8 cellular contexts compared by ENCODE assay signal in genomic region chr10:72315611-72316385, GRCh38. TPM values are rescaled to one million over a fixed set of nuclear protein-coding genes. Genes with fewer than 3 reads are reported as not detected.
DNase-seq lines count a peak whose midpoint lies in the region; ATAC-seq and TF ChIP-seq lines count a peak whose summit lies in the region.

No MANE protein-coding gene starts in this region.

- no peaks in the 10 kb centered on the region for H3K27me3 Mint-ChIP-seq in naive B cell

- ATAC-seq in naive B cell (ENCODE audit: low read depth in 2 of 2) (no peak), GM21515 (IDR thresholded peaks at IDR 0.05; ENCODE audit: unreplicated experiment) (no peak), GM18870 (IDR thresholded peaks at IDR 0.05; ENCODE audit: unreplicated experiment) (no peak), HG02642 (IDR thresholded peaks at IDR 0.05; ENCODE audit: poor library complexity, unreplicated experiment) (no peak)

- peak overlapping the region in 7 of 8 donors; percentile 22 to 75 (median 50) for H3K4me3 Mint-ChIP-seq in naive B cell

- H3K36me3 Mint-ChIP-seq in naive B cell: no peaks in the 10 kb centered on the region

- peak overlapping the region in 5 of 6 donors; percentile 40 to 98 (median 51) for H3K27ac Mint-ChIP-seq in naive B cell

- H3K4me1 Mint-ChIP-seq in naive B cell: peaks cover 39 to 53% (median 46%) of the 10 kb centered on the region in 3 donors

- no peak for TF ChIP-seq POLR2A in NB4 (IDR thresholded peaks at IDR 0.05; ENCODE audit: extremely low read depth, insufficient read length)

- no peak for TF ChIP-seq CTCF in NB4 (IDR thresholded peaks at IDR 0.05; ENCODE audit: low read depth, low read length)

- no peak overlapping the region for H3K4me3 ChIP-seq in NB4 (ENCODE audit: low read depth, low read length)

- peak; percentile 78 to 84 for DNase-seq in AML-193 (lab: John Stamatoyannopoulos, UW)
- DNase-seq in NB4 (ENCODE audit: low read depth): peak; percentile 49
- peak; percentile 49 for DNase-seq in dedifferentiated amniotic fluid mesenchymal stem cell (ENCODE audit: extremely low spot score)
- no peak for DNase-seq in naive B cell
- no peak for DNase-seq in NCI-H510A (lab: John Stamatoyannopoulos, UW)

- H3K9me3 Mint-ChIP-seq in naive B cell: no peaks in the 10 kb centered on the region

RNA-seq across cellular contexts. Expression of gene DNAJB12, which starts 38.9 kb away (rescaled TPM):
- 10 to 100 TPM; 15.7 to 28.4 (median 18.6) TPM for polyA plus RNA-seq in naive B cell (ENCODE audit: low read depth in 6 of 6)

RNA-seq across cellular contexts. Expression of gene DDIT4, which starts 42.1 kb away (rescaled TPM):
- 100 to 1,000 TPM in 1 of 6 donors, 10 to 100 TPM in 5; 22.6 to 124 (median 78.2) TPM for polyA plus RNA-seq in naive B cell (ENCODE audit: low read depth in 6 of 6)

Comparison
In these comparisons a context has a peak if more than half of its experiments do, and no peak if none do; other contexts are left out.
1. DNase-seq: peak in AML-193 (2 of 2), NB4 (single experiment) and dedifferentiated amniotic fluid mesenchymal stem cell (single experiment); none in naive B cell (single experiment) and NCI-H510A (single experiment).